Comparison of ENCODE assay signal across 8 cellular contexts in genomic region chr1:197903196-197903514, GRCh38. TPM values are rescaled to one million over a fixed set of nuclear protein-coding genes. Genes with fewer than 3 reads are reported as not detected.
A peak's percentile ranks its signal among the peaks of the same experiment; 100 is the strongest.
DNase-seq lines count a peak whose midpoint lies in the region; ATAC-seq and TF ChIP-seq lines count a peak whose summit lies in the region.

No MANE protein-coding gene starts in this region.

- TF ChIP-seq CTCF in endothelial cell (IDR thresholded peaks at IDR 0.05; ENCODE audit: unreplicated experiment): no peak
- no peak for TF ChIP-seq CTCF in neural progenitor cell (IDR thresholded peaks at IDR 0.05)
- TF ChIP-seq CTCF in GM20000 (IDR thresholded peaks at IDR 0.05; ENCODE audit: extremely low read depth, missing control alignments): no peak

- H3K9ac ChIP-seq in NT2/D1 (ENCODE audit: insufficient read length, low read depth) (peak overlapping the region; percentile 93), neural progenitor cell (no peak overlapping the region)

- no peak for DNase-seq in CD4-positive, CD25-positive, alpha-beta regulatory T cell
- DNase-seq in NT2/D1 (ENCODE audit: low read depth, low spot score): no peak
- DNase-seq in endothelial cell (ENCODE audit: low spot score): no peak
- no peak for DNase-seq in neural progenitor cell (ENCODE audit: low spot score)
- DNase-seq in GM20000 (ENCODE audit: low spot score): no peak
- DNase-seq in occipital lobe (lab: John Stamatoyannopoulos, UW): no peak
- no peak for DNase-seq in HuH-7.5 (ENCODE audit: low spot score)
- DNase-seq in A172 (ENCODE audit: low spot score): no peak

- H2AFZ ChIP-seq in neural progenitor cell (replicated peaks): peak overlapping the region; percentile 74

- H3K4me1 Mint-ChIP-seq in CD4-positive, CD25-positive, alpha-beta regulatory T cell: peaks cover 5 to 27% (median 15%) of the 10 kb centered on the region in 4 donors
- H3K4me1 Mint-ChIP-seq in endothelial cell (ENCODE audit: unreplicated experiment): peaks cover 12% of the 10 kb centered on the region
- peaks cover 19% of the 10 kb centered on the region for H3K4me1 Mint-ChIP-seq in neural progenitor cell

- no peaks in the 10 kb centered on the region for H3K36me3 ChIP-seq in CD4-positive, CD25-positive, alpha-beta regulatory T cell (ENCODE audit: control insufficient read depth, insufficient read depth, low read length)
- H3K36me3 ChIP-seq in NT2/D1 (ENCODE audit: insufficient read depth, insufficient read length, low read length) (no peaks in the 10 kb centered on the region), neural progenitor cell (no peaks in the 10 kb centered on the region)

- H3K27me3 ChIP-seq in CD4-positive, CD25-positive, alpha-beta regulatory T cell (ENCODE audit: control insufficient read depth, insufficient read depth, low read length): peaks cover 57% of the 10 kb centered on the region
- H3K27me3 ChIP-seq in NT2/D1 (ENCODE audit: insufficient read depth, insufficient read length) (peaks cover 53% of the 10 kb centered on the region), neural progenitor cell (peaks cover 54% of the 10 kb centered on the region)

- peaks cover 62% of the 10 kb centered on the region for H3K27me3 Mint-ChIP-seq in CD4-positive, CD25-positive, alpha-beta regulatory T cell
- H3K27me3 Mint-ChIP-seq in endothelial cell (ENCODE audit: unreplicated experiment) (peaks cover 22% of the 10 kb centered on the region), neural progenitor cell (ENCODE audit: insufficient read depth, low read depth) (peaks cover 54% of the 10 kb centered on the region)

- H3K4me3 Mint-ChIP-seq in CD4-positive, CD25-positive, alpha-beta regulatory T cell: peak overlapping the region; percentile 78 to 93 (median 91)
- peak overlapping the region; percentile 93 for H3K4me3 Mint-ChIP-seq in endothelial cell (ENCODE audit: unreplicated experiment)
- H3K4me3 Mint-ChIP-seq in neural progenitor cell: peak overlapping the region; percentile 91

- peaks cover 0 to 5% (median 0%) of the 10 kb centered on the region in 7 donors for H3K9me3 Mint-ChIP-seq in CD4-positive, CD25-positive, alpha-beta regulatory T cell
- H3K9me3 Mint-ChIP-seq in endothelial cell (ENCODE audit: unreplicated experiment) (no peaks in the 10 kb centered on the region), neural progenitor cell (no peaks in the 10 kb centered on the region)

- no peaks in the 10 kb centered on the region for H3K79me2 ChIP-seq in neural progenitor cell (ENCODE audit: low read depth)

- H3K36me3 Mint-ChIP-seq in CD4-positive, CD25-positive, alpha-beta regulatory T cell: no peaks in the 10 kb centered on the region
- H3K36me3 Mint-ChIP-seq in endothelial cell (ENCODE audit: low read depth, unreplicated experiment): no peaks in the 10 kb centered on the region
- no peaks in the 10 kb centered on the region for H3K36me3 Mint-ChIP-seq in neural progenitor cell

- peaks cover 13% of the 10 kb centered on the region for H3K4me1 ChIP-seq in CD4-positive, CD25-positive, alpha-beta regulatory T cell (ENCODE audit: control insufficient read depth, insufficient read depth, low read length, poor library complexity, severe bottlenecking)
- H3K4me1 ChIP-seq in NT2/D1 (ENCODE audit: insufficient read depth, insufficient read length) (no peaks in the 10 kb centered on the region), neural progenitor cell (peaks cover 22% of the 10 kb centered on the region)

- H3K27ac ChIP-seq in CD4-positive, CD25-positive, alpha-beta regulatory T cell (ENCODE audit: insufficient read depth, low read length, poor library complexity, severe bottlenecking): no peak overlapping the region
- no peak overlapping the region for H3K27ac ChIP-seq in neural progenitor cell

- H3F3A ChIP-seq in neural progenitor cell (ENCODE audit: low read depth): peaks cover 38% of the 10 kb centered on the region

- peaks cover 35% of the 10 kb centered on the region for H4K20me1 ChIP-seq in neural progenitor cell (ENCODE audit: low read depth)

- peaks cover 0 to 2% of the 10 kb centered on the region in 2 experiments for H3K9me3 ChIP-seq in CD4-positive, CD25-positive, alpha-beta regulatory T cell (ENCODE audit: control insufficient read depth in 2 of 2, low read length in 2 of 2)
- peaks cover 6% of the 10 kb centered on the region for H3K9me3 ChIP-seq in NT2/D1 (ENCODE audit: insufficient read depth, low read length)
- no peaks in the 10 kb centered on the region for H3K9me3 ChIP-seq in neural progenitor cell (ENCODE audit: low read depth)

- peak overlapping the region in 2 of 3 donors; percentile 57 to 90 for H3K27ac Mint-ChIP-seq in CD4-positive, CD25-positive, alpha-beta regulatory T cell
- H3K27ac Mint-ChIP-seq in endothelial cell (ENCODE audit: unreplicated experiment) (no peak overlapping the region), neural progenitor cell (peak overlapping the region; percentile 64)

- no peak for ATAC-seq in CD4-positive, CD25-positive, alpha-beta regulatory T cell (ENCODE audit: low read depth in 2 of 2)

- H3K4me3 ChIP-seq in CD4-positive, CD25-positive, alpha-beta regulatory T cell (ENCODE audit: low read depth, low read length): peak overlapping the region; percentile 75
- H3K4me3 ChIP-seq in NT2/D1 (ENCODE audit: insufficient read length, low read depth) (peak overlapping the region; percentile 79), neural progenitor cell (peak overlapping the region; percentile 70)

- peak overlapping the region; percentile 85 for H3K4me2 ChIP-seq in neural progenitor cell

RNA-seq across cellular contexts. Expression of gene C1orf53, which starts 0.7 kb away (rescaled TPM):
- not detected for total RNA-seq in CD4-positive, CD25-positive, alpha-beta regulatory T cell
- polyA plus RNA-seq in CD4-positive, CD25-positive, alpha-beta regulatory T cell: 1 to 10 TPM in 2 of 4 donors, not detected in 2; 1.2 to 1.4 TPM
- 2.4 TPM for total RNA-seq in endothelial cell (ENCODE audit: unreplicated experiment)
- 1.4 and 5.4 TPM in 2 replicates for total RNA-seq in neural progenitor cell (ENCODE audit: low replicate concordance)
- total RNA-seq in occipital lobe: not detected
- 21.2 and 34.3 TPM in 2 replicates for total RNA-seq in A172 (2014; rRNA removed; shearing (Covaris generic))

RNA-seq across cellular contexts. Expression of gene LHX9, which starts 14.0 kb away (rescaled TPM):
- total RNA-seq in CD4-positive, CD25-positive, alpha-beta regulatory T cell: not detected
- not detected for polyA plus RNA-seq in CD4-positive, CD25-positive, alpha-beta regulatory T cell
- total RNA-seq in endothelial cell (ENCODE audit: unreplicated experiment): not detected
- 0.19 and 0.22 TPM in 2 replicates for total RNA-seq in neural progenitor cell (ENCODE audit: low replicate concordance)
- total RNA-seq in occipital lobe: 0.16 TPM
- 21.6 and 30.4 TPM in 2 replicates for total RNA-seq in A172 (2014; rRNA removed; shearing (Covaris generic))

Comparison
In these comparisons a context has a peak if more than half of its experiments do, and no peak if none do; other contexts are left out.
1. RNA of gene LHX9, which starts 14.0 kb away (total RNA-seq): 21.6 to 30.4 TPM in A172; 0.19 to 0.22 TPM in neural progenitor cell, 0.16 TPM in occipital lobe (single experiment), not detected in endothelial cell (single experiment) and not detected in CD4-positive, CD25-positive, alpha-beta regulatory T cell (single experiment); every median in the first group is over 10 times any median in the second.
2. Peak in every context shown above with its lines, with median percentiles within 50 percentile points of each other: H3K4me3 ChIP-seq and H3K4me3 Mint-ChIP-seq.